In genomic region chr1:220217383-220217988, GRCh38 we compare ENCODE assay signal across 1 cellular context.
TF ChIP-seq lines count a peak whose summit lies in the region.

No MANE protein-coding gene starts in this region.

TF ChIP-seq in H1, 55 proteins besides CTCF, POLR2A, EP300 and RAD21:
- TF ChIP-seq KDM5A (IDR thresholded peaks at IDR 0.05; ENCODE audit: low read length) (no peak), EGR1 (IDR thresholded peaks at IDR 0.05; ENCODE audit: borderline replicate concordance, low read depth, low read length) (no peak), CEBPB (IDR thresholded peaks at IDR 0.05; ENCODE audit: low read depth, low read length) (no peak), NANOG (IDR thresholded peaks at IDR 0.05; ENCODE audit: insufficient read depth, low read depth, low read length, poor library complexity, severe bottlenecking) (no peak), SP2 (IDR thresholded peaks at IDR 0.05; ENCODE audit: low read length) (no peak), ATF2 (IDR thresholded peaks at IDR 0.05; ENCODE audit: low read length) (no peak), SIN3A (conservative IDR thresholded peaks at IDR 0.05 in 1 of 2, IDR thresholded peaks at IDR 0.05 in 1 of 2; ENCODE audit: low read depth in 1 of 2, low read length in 2 of 2) (no peak), BCL11A (IDR thresholded peaks at IDR 0.05; ENCODE audit: low read depth in 2 of 2, low read length in 2 of 2) (no peak), KDM1A (IDR thresholded peaks at IDR 0.05; ENCODE audit: borderline replicate concordance, low read length) (no peak), E2F6 (IDR thresholded peaks at IDR 0.05) (no peak), SP4 (IDR thresholded peaks at IDR 0.05; ENCODE audit: low read length) (no peak), SRF (IDR thresholded peaks at IDR 0.05; ENCODE audit: low read depth, low read length) (no peak), KDM4A (IDR thresholded peaks at IDR 0.05; ENCODE audit: low read depth, low read length, severe bottlenecking) (no peak), ASH2L (IDR thresholded peaks at IDR 0.05; ENCODE audit: low read length) (no peak), TEAD4 (IDR thresholded peaks at IDR 0.05; ENCODE audit: low read depth, low read length) (no peak)
